In the genomic region with DNA sequence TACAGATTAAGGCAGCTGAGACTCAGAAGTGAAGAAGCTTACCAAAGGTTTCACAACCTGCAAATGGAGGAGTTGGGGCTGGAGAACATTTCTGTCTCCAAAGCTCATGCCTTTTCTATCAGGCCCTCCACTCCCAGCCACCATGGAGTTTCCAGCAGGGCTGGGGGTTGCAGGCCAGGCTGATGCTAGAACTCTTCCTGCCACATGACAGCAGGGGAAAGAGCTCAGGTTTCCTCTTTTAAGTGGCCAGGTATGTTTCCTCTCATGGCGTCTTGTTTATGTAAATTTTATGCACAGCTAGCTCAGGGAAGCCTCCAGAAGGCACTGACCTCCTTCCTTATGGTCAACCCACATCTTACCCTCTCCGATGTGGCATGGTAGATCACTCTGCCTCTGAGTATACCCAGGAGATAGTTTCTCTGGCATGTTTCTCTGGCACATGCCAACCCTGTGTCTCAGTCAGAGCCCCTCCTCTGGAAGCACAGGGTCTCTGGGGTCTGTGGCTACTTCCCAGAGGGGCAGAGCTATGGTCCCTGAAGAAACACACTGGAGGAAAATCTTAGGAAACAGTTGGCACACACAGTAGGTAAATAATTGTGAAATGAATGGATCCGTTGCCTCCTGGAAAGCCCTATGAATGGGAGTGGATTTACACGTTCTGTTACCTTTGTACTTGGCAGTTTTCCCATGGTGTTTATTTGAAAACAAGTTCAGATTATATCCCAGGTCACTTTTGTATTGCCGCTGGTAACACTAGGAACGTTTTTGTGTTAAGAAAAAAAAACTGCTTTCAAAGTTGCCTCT, we compare ENCODE assay signal across 1 cellular context.
TF ChIP-seq lines count a peak whose summit lies in the region.

No MANE protein-coding gene starts in this region.

TF ChIP-seq in GM23338, 12 proteins besides CTCF, POLR2A, EP300 and RAD21 (continued from another document):
- TF ChIP-seq, protein P1, sequence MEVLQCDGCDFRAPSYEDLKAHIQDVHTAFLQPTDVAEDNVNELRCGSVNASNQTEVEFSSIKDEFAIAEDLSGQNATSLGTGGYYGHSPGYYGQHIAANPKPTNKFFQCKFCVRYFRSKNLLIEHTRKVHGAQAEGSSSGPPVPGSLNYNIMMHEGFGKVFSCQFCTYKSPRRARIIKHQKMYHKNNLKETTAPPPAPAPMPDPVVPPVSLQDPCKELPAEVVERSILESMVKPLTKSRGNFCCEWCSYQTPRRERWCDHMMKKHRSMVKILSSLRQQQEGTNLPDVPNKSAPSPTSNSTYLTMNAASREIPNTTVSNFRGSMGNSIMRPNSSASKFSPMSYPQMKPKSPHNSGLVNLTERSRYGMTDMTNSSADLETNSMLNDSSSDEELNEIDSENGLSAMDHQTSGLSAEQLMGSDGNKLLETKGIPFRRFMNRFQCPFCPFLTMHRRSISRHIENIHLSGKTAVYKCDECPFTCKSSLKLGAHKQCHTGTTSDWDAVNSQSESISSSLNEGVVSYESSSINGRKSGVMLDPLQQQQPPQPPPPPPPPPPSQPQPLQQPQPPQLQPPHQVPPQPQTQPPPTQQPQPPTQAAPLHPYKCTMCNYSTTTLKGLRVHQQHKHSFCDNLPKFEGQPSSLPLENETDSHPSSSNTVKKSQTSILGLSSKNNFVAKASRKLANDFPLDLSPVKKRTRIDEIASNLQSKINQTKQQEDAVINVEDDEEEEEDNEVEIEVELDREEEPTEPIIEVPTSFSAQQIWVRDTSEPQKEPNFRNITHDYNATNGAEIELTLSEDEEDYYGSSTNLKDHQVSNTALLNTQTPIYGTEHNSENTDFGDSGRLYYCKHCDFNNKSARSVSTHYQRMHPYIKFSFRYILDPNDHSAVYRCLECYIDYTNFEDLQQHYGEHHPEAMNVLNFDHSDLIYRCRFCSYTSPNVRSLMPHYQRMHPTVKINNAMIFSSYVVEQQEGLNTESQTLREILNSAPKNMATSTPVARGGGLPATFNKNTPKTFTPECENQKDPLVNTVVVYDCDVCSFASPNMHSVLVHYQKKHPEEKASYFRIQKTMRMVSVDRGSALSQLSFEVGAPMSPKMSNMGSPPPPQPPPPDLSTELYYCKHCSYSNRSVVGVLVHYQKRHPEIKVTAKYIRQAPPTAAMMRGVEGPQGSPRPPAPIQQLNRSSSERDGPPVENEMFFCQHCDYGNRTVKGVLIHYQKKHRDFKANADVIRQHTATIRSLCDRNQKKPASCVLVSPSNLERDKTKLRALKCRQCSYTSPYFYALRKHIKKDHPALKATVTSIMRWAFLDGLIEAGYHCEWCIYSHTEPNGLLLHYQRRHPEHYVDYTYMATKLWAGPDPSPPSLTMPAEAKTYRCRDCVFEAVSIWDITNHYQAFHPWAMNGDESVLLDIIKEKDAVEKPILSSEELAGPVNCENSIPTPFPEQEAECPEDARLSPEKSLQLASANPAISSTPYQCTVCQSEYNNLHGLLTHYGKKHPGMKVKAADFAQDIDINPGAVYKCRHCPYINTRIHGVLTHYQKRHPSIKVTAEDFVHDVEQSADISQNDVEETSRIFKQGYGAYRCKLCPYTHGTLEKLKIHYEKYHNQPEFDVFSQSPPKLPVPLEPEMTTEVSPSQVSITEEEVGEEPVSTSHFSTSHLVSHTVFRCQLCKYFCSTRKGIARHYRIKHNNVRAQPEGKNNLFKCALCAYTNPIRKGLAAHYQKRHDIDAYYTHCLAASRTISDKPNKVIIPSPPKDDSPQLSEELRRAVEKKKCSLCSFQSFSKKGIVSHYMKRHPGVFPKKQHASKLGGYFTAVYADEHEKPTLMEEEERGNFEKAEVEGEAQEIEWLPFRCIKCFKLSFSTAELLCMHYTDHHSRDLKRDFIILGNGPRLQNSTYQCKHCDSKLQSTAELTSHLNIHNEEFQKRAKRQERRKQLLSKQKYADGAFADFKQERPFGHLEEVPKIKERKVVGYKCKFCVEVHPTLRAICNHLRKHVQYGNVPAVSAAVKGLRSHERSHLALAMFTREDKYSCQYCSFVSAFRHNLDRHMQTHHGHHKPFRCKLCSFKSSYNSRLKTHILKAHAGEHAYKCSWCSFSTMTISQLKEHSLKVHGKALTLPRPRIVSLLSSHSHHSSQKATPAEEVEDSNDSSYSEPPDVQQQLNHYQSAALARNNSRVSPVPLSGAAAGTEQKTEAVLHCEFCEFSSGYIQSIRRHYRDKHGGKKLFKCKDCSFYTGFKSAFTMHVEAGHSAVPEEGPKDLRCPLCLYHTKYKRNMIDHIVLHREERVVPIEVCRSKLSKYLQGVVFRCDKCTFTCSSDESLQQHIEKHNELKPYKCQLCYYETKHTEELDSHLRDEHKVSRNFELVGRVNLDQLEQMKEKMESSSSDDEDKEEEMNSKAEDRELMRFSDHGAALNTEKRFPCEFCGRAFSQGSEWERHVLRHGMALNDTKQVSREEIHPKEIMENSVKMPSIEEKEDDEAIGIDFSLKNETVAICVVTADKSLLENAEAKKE (CRISPR knock-in tag; IDR thresholded peaks at IDR 0.05): no peak
- TF ChIP-seq CREB1 (CRISPR knock-in tag; IDR thresholded peaks at IDR 0.05; ENCODE audit: low read depth) (no peak), ZNF114 (CRISPR knock-in tag; IDR thresholded peaks at IDR 0.05) (no peak), EZH2 (IDR thresholded peaks at IDR 0.05; ENCODE audit: low read depth, unreplicated experiment) (no peak), EZH2phosphoT487 (IDR thresholded peaks at IDR 0.05; ENCODE audit: unreplicated experiment) (no peak), JUNB (IDR thresholded peaks at IDR 0.05; ENCODE audit: unreplicated experiment) (no peak), STAT1 (IDR thresholded peaks at IDR 0.05; ENCODE audit: unreplicated experiment) (no peak), ZNF331 (CRISPR knock-in tag; IDR thresholded peaks at IDR 0.05; ENCODE audit: low read depth) (no peak)
- TF ChIP-seq, protein P2, sequence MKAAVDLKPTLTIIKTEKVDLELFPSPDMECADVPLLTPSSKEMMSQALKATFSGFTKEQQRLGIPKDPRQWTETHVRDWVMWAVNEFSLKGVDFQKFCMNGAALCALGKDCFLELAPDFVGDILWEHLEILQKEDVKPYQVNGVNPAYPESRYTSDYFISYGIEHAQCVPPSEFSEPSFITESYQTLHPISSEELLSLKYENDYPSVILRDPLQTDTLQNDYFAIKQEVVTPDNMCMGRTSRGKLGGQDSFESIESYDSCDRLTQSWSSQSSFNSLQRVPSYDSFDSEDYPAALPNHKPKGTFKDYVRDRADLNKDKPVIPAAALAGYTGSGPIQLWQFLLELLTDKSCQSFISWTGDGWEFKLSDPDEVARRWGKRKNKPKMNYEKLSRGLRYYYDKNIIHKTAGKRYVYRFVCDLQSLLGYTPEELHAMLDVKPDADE (IDR thresholded peaks at IDR 0.05): no peak
TF ChIP-seq in GM23338: peak in this region for 0.
